ENCODE assay signal across 1 cellular context in genomic region chr11:118673361-118674093, GRCh38.
TF ChIP-seq lines count a peak whose summit lies in the region.

No MANE protein-coding gene starts in this region.

TF ChIP-seq in HepG2, 621 proteins besides CTCF, POLR2A, EP300 and RAD21 (continued from another document and continues in another):
- no peak for TF ChIP-seq ZNF646 (CRISPR knock-in tag; IDR thresholded peaks at IDR 0.05)
- no peak for TF ChIP-seq ZNF790 (CRISPR knock-in tag; IDR thresholded peaks at IDR 0.05; ENCODE audit: borderline replicate concordance)
- TF ChIP-seq ZNF784 (CRISPR knock-in tag; IDR thresholded peaks at IDR 0.05; ENCODE audit: borderline replicate concordance) = no peak
- TF ChIP-seq ZMYM2 (CRISPR knock-in tag; IDR thresholded peaks at IDR 0.05) = no peak
- TF ChIP-seq ZNF580 (CRISPR knock-in tag; IDR thresholded peaks at IDR 0.05; ENCODE audit: borderline replicate concordance, low read depth) = 0 out of 2 replicates have a peak, but pooled peaks have one; percentile 10
- TF ChIP-seq KDM5B (CRISPR knock-in tag; IDR thresholded peaks at IDR 0.05; ENCODE audit: borderline replicate concordance) = no peak
- TF ChIP-seq EEA1 (CRISPR knock-in tag; IDR thresholded peaks at IDR 0.05; ENCODE audit: borderline replicate concordance) = no peak
- no peak for TF ChIP-seq SNAPC4 (CRISPR knock-in tag; IDR thresholded peaks at IDR 0.05)
- TF ChIP-seq ZNF660 (CRISPR knock-in tag; IDR thresholded peaks at IDR 0.05; ENCODE audit: borderline replicate concordance, low read depth) = no peak
- peak; percentile 78 for TF ChIP-seq NKX3-1 (CRISPR knock-in tag; IDR thresholded peaks at IDR 0.05)
- no peak for TF ChIP-seq ZNF747 (CRISPR knock-in tag; IDR thresholded peaks at IDR 0.05; ENCODE audit: borderline replicate concordance)
- TF ChIP-seq SYNCRIP (IDR thresholded peaks at IDR 0.05; ENCODE audit: insufficient read depth, low read depth, low read length) = no peak
- TF ChIP-seq SIX1 (CRISPR knock-in tag; IDR thresholded peaks at IDR 0.05; ENCODE audit: borderline replicate concordance) = peak; percentile 55; the same call in 1 of the 2 replicates
- no peak for TF ChIP-seq PHF20 (CRISPR knock-in tag; IDR thresholded peaks at IDR 0.05)
- no peak for TF ChIP-seq ZBTB39 (CRISPR knock-in tag; IDR thresholded peaks at IDR 0.05)
- no peak for TF ChIP-seq ATRX (CRISPR knock-in tag; IDR thresholded peaks at IDR 0.05; ENCODE audit: borderline replicate concordance)
- peak; percentile 83; the same call in 1 of the 2 replicates for TF ChIP-seq SNAPC2 (CRISPR knock-in tag; IDR thresholded peaks at IDR 0.05)
- TF ChIP-seq ZNF264 (CRISPR knock-in tag; IDR thresholded peaks at IDR 0.05) = 0 out of 2 replicates have a peak, but pooled peaks have one; percentile 29
- no peak for TF ChIP-seq ZBTB8A (CRISPR knock-in tag; IDR thresholded peaks at IDR 0.05; ENCODE audit: borderline replicate concordance, low read depth)
- TF ChIP-seq HOMEZ (CRISPR knock-in tag; IDR thresholded peaks at IDR 0.05; ENCODE audit: low read depth) = no peak
- no peak for TF ChIP-seq HIVEP1 (CRISPR knock-in tag; IDR thresholded peaks at IDR 0.05)
- TF ChIP-seq NCOA2 (CRISPR knock-in tag; IDR thresholded peaks at IDR 0.05) = peak; percentile 70
- TF ChIP-seq ZNF577 (CRISPR knock-in tag; IDR thresholded peaks at IDR 0.05; ENCODE audit: borderline replicate concordance, low read depth) = no peak
- TF ChIP-seq BRCA1 (CRISPR knock-in tag; IDR thresholded peaks at IDR 0.05) = no peak
- no peak for TF ChIP-seq ZNF768 (CRISPR knock-in tag; IDR thresholded peaks at IDR 0.05)
- TF ChIP-seq STAT6 (CRISPR knock-in tag; IDR thresholded peaks at IDR 0.05; ENCODE audit: borderline replicate concordance) = no peak
- no peak for TF ChIP-seq ZNF138 (CRISPR knock-in tag; IDR thresholded peaks at IDR 0.05; ENCODE audit: low read depth)
- TF ChIP-seq ZEB1 (IDR thresholded peaks at IDR 0.05; ENCODE audit: insufficient replicate concordance, low read depth) = no peak
- no peak for TF ChIP-seq ZNF468 (CRISPR knock-in tag; IDR thresholded peaks at IDR 0.05)
- TF ChIP-seq SMARCE1 (IDR thresholded peaks at IDR 0.05; ENCODE audit: borderline replicate concordance) = no peak
- TF ChIP-seq ZNF777 (CRISPR knock-in tag; IDR thresholded peaks at IDR 0.05) = no peak
- no peak; the same call in 1 of the 2 replicates for TF ChIP-seq MYC (CRISPR knock-in tag; IDR thresholded peaks at IDR 0.05; ENCODE audit: borderline replicate concordance)
- no peak for TF ChIP-seq ZNF570 (CRISPR knock-in tag; IDR thresholded peaks at IDR 0.05; ENCODE audit: borderline replicate concordance)
- no peak for TF ChIP-seq NFIB (CRISPR knock-in tag; IDR thresholded peaks at IDR 0.05; ENCODE audit: borderline replicate concordance)
- TF ChIP-seq ZNF746 (CRISPR knock-in tag; IDR thresholded peaks at IDR 0.05) = no peak
- no peak for TF ChIP-seq NFKB2 (CRISPR knock-in tag; IDR thresholded peaks at IDR 0.05; ENCODE audit: borderline replicate concordance)
- TF ChIP-seq YEATS4 (CRISPR knock-in tag; IDR thresholded peaks at IDR 0.05; ENCODE audit: borderline replicate concordance) = no peak
- peak; percentile 67 for TF ChIP-seq ASH2L (IDR thresholded peaks at IDR 0.05; ENCODE audit: insufficient read length, low read depth, low read length)
- TF ChIP-seq ATAD3A (CRISPR knock-in tag; IDR thresholded peaks at IDR 0.05) = no peak
- TF ChIP-seq ZBTB33 (CRISPR knock-in tag; IDR thresholded peaks at IDR 0.05) = no peak
- no peak for TF ChIP-seq JUND (CRISPR knock-in tag; IDR thresholded peaks at IDR 0.05)
- TF ChIP-seq NFE2L1 (CRISPR knock-in tag; IDR thresholded peaks at IDR 0.05; ENCODE audit: borderline replicate concordance) = no peak
- no peak for TF ChIP-seq DMAP1 (CRISPR knock-in tag; IDR thresholded peaks at IDR 0.05)
